Comparison of ENCODE assay signal across 9 cellular contexts in genomic region chr9:96136992-96137665, GRCh38.
A peak's percentile ranks its signal among the peaks of the same experiment; 100 is the strongest.
DNase-seq lines count a peak whose midpoint lies in the region; ATAC-seq and TF ChIP-seq lines count a peak whose summit lies in the region.
"Had no signal": no experiment of that assay in that cellular context is flagged by ENCODE, and none has a peak within 500 bp of the region (broad histone marks: within the 10 kb centered on the region; RNA-seq: fewer than 3 reads in every experiment).

No MANE protein-coding gene starts in this region.

- no peaks in the 10 kb centered on the region for H3K27me3 Mint-ChIP-seq in Calu3 (ENCODE audit: unreplicated experiment)

- TF ChIP-seq POLR2A in tibial nerve (IDR thresholded peaks at IDR 0.05) = no peak

- WGBS in tibial nerve, 2 donors = 7 to 11% methylated on average over 8 of the region's 8 CpGs

- peak overlapping the region; percentile 71 for H3K4me3 ChIP-seq in adipocyte (ENCODE audit: low read length)
- H3K4me3 ChIP-seq in tibial nerve = peak overlapping the region in 2 of 4 donors; percentile 18 to 34

- no peak for TF ChIP-seq CTCF in tibial nerve (IDR thresholded peaks at IDR 0.05)
- no peak for TF ChIP-seq CTCF in Calu3 (IDR thresholded peaks at IDR 0.05; ENCODE audit: unreplicated experiment)

- CTCF ChIA-PET in Calu3 (lab: Charles Lee) = interaction anchor here (0.6 kb wide), 2 partner anchors 197 to 1404 kb away, joined by 3 to 5 read pairs; no protein-coding TSS in a partner anchor

- intact Hi-C loops in Calu3 (cut with micrococcal nuclease; ENCODE audit: unreplicated experiment) = no loop called here

- H3K36me3 ChIP-seq in adipocyte (ENCODE audit: control insufficient read depth, insufficient read depth, low read length, severe bottlenecking) = no peaks in the 10 kb centered on the region
- no peaks in the 10 kb centered on the region for H3K36me3 ChIP-seq in tibial nerve

- H3K9me3 ChIP-seq in adipocyte (ENCODE audit: control insufficient read depth, low read length) = no peaks in the 10 kb centered on the region
- no peaks in the 10 kb centered on the region for H3K9me3 ChIP-seq in tibial nerve

- H3K27me3 ChIP-seq in adipocyte (replicated peaks; ENCODE audit: control insufficient read depth, insufficient read depth, low read length) (peaks cover under 1% of the 10 kb centered on the region), tibial nerve (no peaks in the 10 kb centered on the region)

- H3K4me3 Mint-ChIP-seq in Calu3 (ENCODE audit: low read depth, unreplicated experiment) = no peak overlapping the region

- peak; percentile 96 for ATAC-seq in GM19395 (IDR thresholded peaks at IDR 0.05; ENCODE audit: unreplicated experiment)
- ATAC-seq in HG03378 (IDR thresholded peaks at IDR 0.05; ENCODE audit: unreplicated experiment) = peak; percentile 92
- ATAC-seq: Panc1 had no signal

- TF ChIP-seq EP300 in tibial nerve (IDR thresholded peaks at IDR 0.05) = peak in 1 of 2 donors; percentile 71

- no peaks in the 10 kb centered on the region for H3K9me3 Mint-ChIP-seq in Calu3 (ENCODE audit: low read depth, unreplicated experiment)

- peak overlapping the region; percentile 71 for H3K9ac ChIP-seq in adipocyte (ENCODE audit: low read length)

- H3K36me3 Mint-ChIP-seq in Calu3 (ENCODE audit: insufficient read depth, unreplicated experiment) = no peaks in the 10 kb centered on the region

- H3K4me1 Mint-ChIP-seq in Calu3 (ENCODE audit: low read depth, unreplicated experiment) = no peaks in the 10 kb centered on the region

- H3K27ac ChIP-seq in tibial nerve = peak overlapping the region; percentile 67 to 88 (median 79)

- peak; percentile 63 for DNase-seq in DMS 273 (lab: John Stamatoyannopoulos, UW; ENCODE audit: unreplicated experiment)
- peak; percentile 81 for DNase-seq in adipocyte (ENCODE audit: low read depth)
- peak; percentile 74 for DNase-seq in left kidney (ENCODE audit: low read depth, low spot score)
- DNase-seq in tibial nerve (ENCODE audit: low spot score in 2 of 2) = peak; percentile 52 to 54
- DNase-seq in activated gamma-delta T cell treated with Interleukin-2 at 50 U/mL for 16 hours = no peak
- DNase-seq in Calu3 = no peak

- H3K4me1 ChIP-seq in adipocyte (ENCODE audit: control insufficient read depth, insufficient read depth, low read length) (peaks cover 44% of the 10 kb centered on the region), tibial nerve (peaks cover 0 to 60% (median 28%) of the 10 kb centered on the region in 4 donors)

- BruUV-seq in Calu3 (replicated peaks; lab: Mats Ljungman, UMichigan) = no TSS peak

- H3K27ac Mint-ChIP-seq in Calu3 (ENCODE audit: unreplicated experiment) = no peak overlapping the region

Comparison
In these comparisons a context has a peak if more than half of its experiments do, and no peak if none do; other contexts are left out.
1. DNase-seq: peak in DMS 273 (single experiment), adipocyte (single experiment), left kidney (single experiment) and tibial nerve (2 of 2); none in activated gamma-delta T cell treated with Interleukin-2 at 50 U/mL for 16 hours (single experiment) and Calu3 (single experiment).